15 cellular contexts compared by ENCODE assay signal in the genomic region with DNA sequence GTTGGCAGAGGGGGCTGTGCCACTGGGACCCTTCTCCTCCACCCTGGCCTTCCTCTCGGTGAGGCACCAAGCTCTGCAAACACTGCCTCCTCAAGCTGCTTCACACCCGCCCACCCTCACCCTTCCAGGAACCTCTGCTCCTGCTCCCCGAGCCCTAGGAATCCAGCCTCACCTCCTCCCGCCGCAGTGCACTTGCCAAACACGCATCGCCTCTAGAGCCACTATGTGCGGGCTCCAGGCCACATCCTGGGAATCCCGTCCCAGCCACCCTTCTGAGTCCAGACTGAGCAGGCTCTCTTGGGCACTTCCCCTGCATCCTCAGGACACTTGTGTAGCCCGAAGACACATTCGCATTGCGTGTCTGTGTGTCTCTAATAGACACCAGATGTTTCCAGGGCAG. TPM values are rescaled to one million over a fixed set of nuclear protein-coding genes. Genes with fewer than 3 reads are reported as not detected.
A peak's percentile ranks its signal among the peaks of the same experiment; 100 is the strongest.
DNase-seq lines count a peak whose midpoint lies in the region; ATAC-seq and TF ChIP-seq lines count a peak whose summit lies in the region.
"Had no signal": no experiment of that assay in that cellular context is flagged by ENCODE, and none has a peak within 500 bp of the region (broad histone marks: within the 10 kb centered on the region; RNA-seq: fewer than 3 reads in every experiment).

No MANE protein-coding gene starts in this region.

- no peak overlapping the region for H3T11ph ChIP-seq in H9 (ENCODE audit: low read length)

- no peaks in the 10 kb centered on the region for H3K27me3 Mint-ChIP-seq in CD8-positive, alpha-beta T cell (ENCODE audit: low read depth)
- H3K27me3 Mint-ChIP-seq in H9 (ENCODE audit: low read depth), result no peaks in the 10 kb centered on the region

- H2BK120ac ChIP-seq in H9 (ENCODE audit: low read depth, low read length, poor library complexity, severe bottlenecking), result no peak overlapping the region

- CTCF ChIA-PET in CD8-positive, alpha-beta T cell (lab: Charles Lee), result interaction anchor here (0.6 to 8.6 kb wide), 4 partner anchors 10 to 457 kb away, joined by 3 to 129 read pairs (median 6); no protein-coding TSS in a partner anchor

- no peak overlapping the region for H3K14ac ChIP-seq in H9 (ENCODE audit: insufficient read depth, low read length)

- no peaks in the 10 kb centered on the region for H4K20me1 ChIP-seq in H9 (ENCODE audit: control insufficient read depth, insufficient read depth, insufficient read length)

- H3K36me3 ChIP-seq in CD8-positive, alpha-beta T cell (ENCODE audit: insufficient read depth, low read length), result no peaks in the 10 kb centered on the region

- no peak overlapping the region for H4K5ac ChIP-seq in H9 (ENCODE audit: insufficient read length, low read depth, low read length)

- no peaks in the 10 kb centered on the region for H3K23me2 ChIP-seq in H9 (ENCODE audit: insufficient read length, low read depth, low read length, poor library complexity, severe bottlenecking)

- peaks cover 8% of the 10 kb centered on the region for H3K36me3 Mint-ChIP-seq in CD8-positive, alpha-beta T cell
- H3K36me3 Mint-ChIP-seq in H9 (ENCODE audit: insufficient read depth in 1 of 3, low read depth in 3 of 3), result peaks cover 8 to 20% (median 15%) of the 10 kb centered on the region in 3 experiments; a peak in 6 of 7 replicates
- H3K36me3 Mint-ChIP-seq in stimulated activated effector memory CD8-positive, alpha-beta T cell treated with anti-CD3 and anti-CD28 coated beads, Interleukin-12 subunit alpha, Interleukin-12 subunit beta, amount 100 ng/mL, for 72 hours, result no peaks in the 10 kb centered on the region

- no peak overlapping the region for H2BK12ac ChIP-seq in H9 (ENCODE audit: insufficient read length, low read depth, low read length)

- no peak for DNase-seq in CD8-positive, alpha-beta T cell
- no peak for DNase-seq in H9
- DNase-seq in foreskin fibroblast, result peak; percentile 10 to 51
- DNase-seq in stimulated activated effector memory CD8-positive, alpha-beta T cell treated with anti-CD3 and anti-CD28 coated beads, Interleukin-12 subunit alpha, Interleukin-12 subunit beta, amount 100 ng/mL, for 72 hours (ENCODE audit: low spot score in 2 of 2), result no peak
- DNase-seq: KG1, NCI-H1048, NCI-H1436 treated with DMSO at 0.1 percent for 48 hours, NCI-H2029 treated with DMSO at 0.1 percent for 48 hours, NCI-H2171 treated with DMSO at 0.1 percent for 48 hours, NCI-H446 treated with DMSO at 0.1 percent for 48 hours, NCI-H774 had no signal

- no peak overlapping the region for H4K91ac ChIP-seq in H9 (ENCODE audit: insufficient read length, low read depth, low read length)

- no peak overlapping the region for H3K27ac ChIP-seq in CD8-positive, alpha-beta T cell (ENCODE audit: low read depth, low read length)
- H3K27ac ChIP-seq in H9 (ENCODE audit: insufficient read length, low read depth, low read length), result no peak overlapping the region

- no peak overlapping the region for H3K4me2 ChIP-seq in H9 (ENCODE audit: insufficient read depth, insufficient read length, low read length)
- H3K4me2 ChIP-seq: GM23338 had no signal

- WGBS in H9 (ENCODE audit: extremely low coverage, insufficient read length, low lambda C conversion rate), result no CpG with 5 or more reads among the region's 12 CpGs

- no peak overlapping the region for H3K4me3 ChIP-seq in CD8-positive, alpha-beta T cell (ENCODE audit: low read depth, low read length)
- H3K4me3 ChIP-seq in foreskin fibroblast (ENCODE audit: low read depth in 1 of 2, low read length in 2 of 2), result no peak overlapping the region
- H3K4me3 ChIP-seq: GM23338 had no signal

- no peak overlapping the region for H3K9ac ChIP-seq in H9 (ENCODE audit: extremely low read depth, insufficient read length, low read length)

- no peaks in the 10 kb centered on the region for H3K9me3 Mint-ChIP-seq in CD8-positive, alpha-beta T cell
- H3K9me3 Mint-ChIP-seq in H9, result no peaks in the 10 kb centered on the region
- no peaks in the 10 kb centered on the region for H3K9me3 Mint-ChIP-seq in stimulated activated effector memory CD8-positive, alpha-beta T cell treated with anti-CD3 and anti-CD28 coated beads, Interleukin-12 subunit alpha, Interleukin-12 subunit beta, amount 100 ng/mL, for 72 hours
- H3K9me3 Mint-ChIP-seq: GM23338 had no signal

- peaks cover 21% of the 10 kb centered on the region for H3K4me1 Mint-ChIP-seq in CD8-positive, alpha-beta T cell (ENCODE audit: low read depth)
- peaks cover 21 to 24% of the 10 kb centered on the region in 2 experiments for H3K4me1 Mint-ChIP-seq in H9
- peaks cover 26% of the 10 kb centered on the region for H3K4me1 Mint-ChIP-seq in stimulated activated effector memory CD8-positive, alpha-beta T cell treated with anti-CD3 and anti-CD28 coated beads, Interleukin-12 subunit alpha, Interleukin-12 subunit beta, amount 100 ng/mL, for 72 hours

- H3K9me3 ChIP-seq in CD8-positive, alpha-beta T cell (ENCODE audit: low read length), result no peaks in the 10 kb centered on the region
- H3K9me3 ChIP-seq in H9 (ENCODE audit: control insufficient read depth, low read depth, low read length), result no peaks in the 10 kb centered on the region

- H3K27me3 ChIP-seq in CD8-positive, alpha-beta T cell (ENCODE audit: insufficient read depth, low read length), result no peaks in the 10 kb centered on the region
- H3K27me3 ChIP-seq in H9 (ENCODE audit: insufficient read depth, low read length), result no peaks in the 10 kb centered on the region

- H2AFZ ChIP-seq in H9 (ENCODE audit: low read length), result no peak overlapping the region
- H2AFZ ChIP-seq: GM23338 had no signal

- peak overlapping the region; percentile 63 for H3K27ac Mint-ChIP-seq in CD8-positive, alpha-beta T cell
- H3K27ac Mint-ChIP-seq in H9, result peak overlapping the region in 2 of 3 experiments; percentile 81 to 91; a peak in 3 of 7 replicates
- peak overlapping the region; percentile 81 for H3K27ac Mint-ChIP-seq in stimulated activated effector memory CD8-positive, alpha-beta T cell treated with anti-CD3 and anti-CD28 coated beads, Interleukin-12 subunit alpha, Interleukin-12 subunit beta, amount 100 ng/mL, for 72 hours
- H3K27ac Mint-ChIP-seq: GM23338 had no signal

- no peak overlapping the region for H3K4ac ChIP-seq in H9 (ENCODE audit: low read depth, low read length)

- H3K56ac ChIP-seq in H9 (ENCODE audit: insufficient read length, low read depth, low read length), result no peak overlapping the region

- H3K4me1 ChIP-seq in CD8-positive, alpha-beta T cell (ENCODE audit: insufficient read depth, low read length), result no peaks in the 10 kb centered on the region
- peaks cover 7% of the 10 kb centered on the region for H3K4me1 ChIP-seq in H9 (ENCODE audit: insufficient read depth, low read length)

- H3K23ac ChIP-seq in H9 (ENCODE audit: insufficient read length, low read depth, low read length), result no peak overlapping the region

- H3K18ac ChIP-seq in H9 (ENCODE audit: insufficient read length, low read depth, low read length), result no peak overlapping the region

- POLR2A ChIA-PET in CD8-positive, alpha-beta T cell (lab: Charles Lee), result no interaction called here

- no peak for TF ChIP-seq CTCF in CD8-positive, alpha-beta T cell (IDR thresholded peaks at IDR 0.05)
- TF ChIP-seq CTCF in H9 (conservative IDR thresholded peaks at IDR 0.05) (no peak), foreskin fibroblast (IDR thresholded peaks at IDR 0.05; ENCODE audit: low read depth, low read length) (no peak)

- ATAC-seq in CD8-positive, alpha-beta T cell, result no peak
- ATAC-seq in stimulated activated effector memory CD8-positive, alpha-beta T cell treated with anti-CD3 and anti-CD28 coated beads, Interleukin-12 subunit alpha, Interleukin-12 subunit beta, amount 100 ng/mL, for 72 hours, result no peak
- no peak for ATAC-seq in GM19395 (IDR thresholded peaks at IDR 0.05; ENCODE audit: unreplicated experiment)
- ATAC-seq in GM18498 (IDR thresholded peaks at IDR 0.05; ENCODE audit: unreplicated experiment), result no peak
- ATAC-seq in HG02870 (IDR thresholded peaks at IDR 0.05; ENCODE audit: unreplicated experiment), result no peak
- ATAC-seq: GM23338 had no signal

- H3K79me2 ChIP-seq in H9 (ENCODE audit: insufficient read depth, low read length), result no peaks in the 10 kb centered on the region

- intact Hi-C loops in CD8-positive, alpha-beta T cell (cut with DNase I, micrococcal nuclease), result loop anchor here (5.0 kb wide), 4 partner anchors 80 to 710 kb away; no protein-coding TSS in a partner anchor

- no peaks in the 10 kb centered on the region for H3K79me1 ChIP-seq in H9 (ENCODE audit: insufficient read depth, low read depth, low read length, poor library complexity, severe bottlenecking)

- no peak overlapping the region for H2BK20ac ChIP-seq in H9 (ENCODE audit: low read depth, low read length, poor library complexity, severe bottlenecking)

- H3K4me3 Mint-ChIP-seq in CD8-positive, alpha-beta T cell, result no peak overlapping the region
- H3K4me3 Mint-ChIP-seq in H9, result no peak overlapping the region
- no peak overlapping the region for H3K4me3 Mint-ChIP-seq in stimulated activated effector memory CD8-positive, alpha-beta T cell treated with anti-CD3 and anti-CD28 coated beads, Interleukin-12 subunit alpha, Interleukin-12 subunit beta, amount 100 ng/mL, for 72 hours
- H3K4me3 Mint-ChIP-seq: GM23338 had no signal

- no peak overlapping the region for H2BK5ac ChIP-seq in H9 (ENCODE audit: insufficient read length, low read length)

- H2AK5ac ChIP-seq in H9 (ENCODE audit: insufficient read length, low read length), result no peak overlapping the region

- H4K8ac ChIP-seq in H9 (replicated peaks; ENCODE audit: insufficient read length, low read depth, low read length), result no peak overlapping the region

- H2BK15ac ChIP-seq in H9 (ENCODE audit: low read depth, low read length), result no peak overlapping the region

RNA-seq across cellular contexts. Expression of gene PSMG4, which starts 18.5 kb away (rescaled TPM):
- total RNA-seq in CD8-positive, alpha-beta T cell, result 10 to 100 TPM; 11.8 to 12.0 TPM
- total RNA-seq in H9 (2021), result 27.3 and 29.3 TPM in 2 replicates

RNA-seq across cellular contexts. Expression of gene TUBB2B, which starts 49.8 kb away (rescaled TPM):
- total RNA-seq in CD8-positive, alpha-beta T cell, result 1 to 10 TPM in 1 of 2 experiments, under 1 TPM in 1; 0.78 to 1.7 TPM
- 317 and 320 TPM in 2 replicates for total RNA-seq in H9 (2021)

Comparison
In these comparisons a context has a peak if more than half of its experiments do, and no peak if none do; other contexts are left out.
1. DNase-seq: peak in foreskin fibroblast (2 of 2); none in CD8-positive, alpha-beta T cell (0 of 7), H9 (single experiment) and stimulated activated effector memory CD8-positive, alpha-beta T cell treated with anti-CD3 and anti-CD28 coated beads, Interleukin-12 subunit alpha, Interleukin-12 subunit beta, amount 100 ng/mL, for 72 hours (0 of 2).
2. RNA of gene TUBB2B, which starts 49.8 kb away (total RNA-seq): 317 to 320 TPM in H9; 0.78 to 1.7 TPM in CD8-positive, alpha-beta T cell; every median in the first group is over 100 times any median in the second.
3. Peak in every context shown above with its lines, with median percentiles within 50 percentile points of each other: H3K27ac Mint-ChIP-seq.